Comparison of ENCODE assay signal across 8 cellular contexts in the genomic region with DNA sequence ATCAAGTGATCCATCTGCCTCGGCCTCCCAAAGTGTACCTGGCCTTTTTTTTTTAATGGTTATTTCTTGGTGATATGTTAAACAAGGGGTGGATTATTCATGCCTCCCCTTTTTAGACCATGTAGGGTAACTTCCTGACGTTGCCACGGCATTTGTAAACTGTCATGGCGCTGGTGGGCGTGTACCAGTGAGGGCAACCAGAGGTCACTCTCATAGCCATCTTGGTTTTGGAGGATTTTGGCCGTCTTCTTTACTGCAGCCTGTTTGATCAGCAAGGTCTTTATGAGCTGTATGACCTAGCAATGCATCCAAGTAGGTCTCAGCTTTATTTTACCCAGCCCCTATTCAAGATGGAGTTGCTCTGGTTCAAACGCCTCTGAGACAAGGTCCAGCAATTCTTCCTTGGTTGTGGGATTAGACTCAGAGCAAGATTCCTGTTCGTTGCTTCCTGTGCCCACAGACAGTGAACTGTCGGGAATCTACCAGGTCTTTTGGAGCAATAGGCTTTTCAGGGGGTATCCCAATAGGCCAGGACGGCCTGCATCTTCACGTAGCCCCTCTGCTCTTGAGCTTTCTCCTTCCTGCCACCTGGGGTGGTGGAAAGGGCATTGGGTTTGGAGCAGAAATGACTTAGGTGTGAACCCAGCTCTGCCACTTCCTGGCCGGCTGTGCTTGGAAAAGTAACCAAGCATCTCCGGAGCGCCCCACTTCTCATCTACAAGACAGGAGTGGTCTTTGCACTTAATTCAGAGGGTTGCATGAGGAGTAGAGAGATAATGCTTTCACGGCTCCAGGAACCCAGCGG. TPM values are rescaled to one million over a fixed set of nuclear protein-coding genes. Genes with fewer than 3 reads are reported as not detected.
DNase-seq lines count a peak whose midpoint lies in the region; ATAC-seq and TF ChIP-seq lines count a peak whose summit lies in the region.

No MANE protein-coding gene starts in this region.

- H3K4me3 Mint-ChIP-seq in neural progenitor cell: peak overlapping the region; percentile 95

- ATAC-seq in GM21515 (IDR thresholded peaks at IDR 0.05; ENCODE audit: unreplicated experiment) (no peak), GM18867 (IDR thresholded peaks at IDR 0.05; ENCODE audit: unreplicated experiment) (no peak), GM21528 (IDR thresholded peaks at IDR 0.05; ENCODE audit: low FRiP score, unreplicated experiment) (no peak)

- H3K4me3 ChIP-seq in BLaER1 treated with 17β-estradiol and CSF1 and Interleukin-3, amounts not matched to agents 10 nM and 100 nM: peak overlapping the region; percentile 74 to 91 (median 85); a peak in 19 of 20 replicates
- H3K4me3 ChIP-seq in MG63: peak overlapping the region; percentile 91
- H3K4me3 ChIP-seq in duodenal mucosa (ENCODE audit: low read depth in 1 of 2, low read length in 2 of 2): peak overlapping the region; percentile 69 to 81
- H3K4me3 ChIP-seq in neural progenitor cell: peak overlapping the region; percentile 73

- peak overlapping the region; percentile 96 for H3K27ac Mint-ChIP-seq in neural progenitor cell

- H3F3A ChIP-seq in neural progenitor cell (ENCODE audit: low read depth): peaks cover 7% of the 10 kb centered on the region

- H3K9me3 Mint-ChIP-seq in neural progenitor cell: no peaks in the 10 kb centered on the region

- H3K36me3 ChIP-seq in BLaER1 treated with 17β-estradiol and CSF1 and Interleukin-3, amounts not matched to agents 10 nM and 100 nM: peaks cover 30 to 35% (median 33%) of the 10 kb centered on the region in 11 experiments
- H3K36me3 ChIP-seq in MG63 (peaks cover 41% of the 10 kb centered on the region), duodenal mucosa (ENCODE audit: control insufficient read depth in 1 of 2, insufficient read depth in 2 of 2, low read length in 2 of 2) (peaks cover 7 to 19% of the 10 kb centered on the region in 2 donors), neural progenitor cell (no peaks in the 10 kb centered on the region)

- DNase-seq in MG63 (no peak), neural progenitor cell (ENCODE audit: low spot score) (no peak), HPDE6-E6E7 (ENCODE audit: extremely low spot score) (no peak)

- peaks cover 23% of the 10 kb centered on the region for H3K4me1 Mint-ChIP-seq in neural progenitor cell

- no peaks in the 10 kb centered on the region for H3K27me3 ChIP-seq in BLaER1 treated with 17β-estradiol and CSF1 and Interleukin-3, amounts not matched to agents 10 nM and 100 nM
- H3K27me3 ChIP-seq in MG63 (no peaks in the 10 kb centered on the region), duodenal mucosa (ENCODE audit: control insufficient read depth in 1 of 2, insufficient read depth in 2 of 2, low read length in 2 of 2) (no peaks in the 10 kb centered on the region), neural progenitor cell (no peaks in the 10 kb centered on the region)

- peaks cover 0 to 24% (median 0%) of the 10 kb centered on the region in 11 experiments; a peak in 5 of 22 replicates for H4K20me1 ChIP-seq in BLaER1 treated with 17β-estradiol and CSF1 and Interleukin-3, amounts not matched to agents 10 nM and 100 nM
- H4K20me1 ChIP-seq in neural progenitor cell (ENCODE audit: low read depth): no peaks in the 10 kb centered on the region

- peaks cover 34% of the 10 kb centered on the region for H3K79me2 ChIP-seq in neural progenitor cell (ENCODE audit: low read depth)

- H3K9me3 ChIP-seq in BLaER1 treated with 17β-estradiol and CSF1 and Interleukin-3, amounts not matched to agents 10 nM and 100 nM (replicated peaks in 1 of 11): peaks cover 0 to 5% (median 0%) of the 10 kb centered on the region in 11 experiments; a peak in 5 of 22 replicates
- H3K9me3 ChIP-seq in MG63 (no peaks in the 10 kb centered on the region), duodenal mucosa (ENCODE audit: control insufficient read depth in 1 of 2, low read length in 2 of 2) (no peaks in the 10 kb centered on the region), neural progenitor cell (ENCODE audit: low read depth) (no peaks in the 10 kb centered on the region)

- no peak for TF ChIP-seq CTCF in neural progenitor cell (IDR thresholded peaks at IDR 0.05)

- peak overlapping the region; percentile 55 for H2AFZ ChIP-seq in neural progenitor cell (replicated peaks)

- peaks cover 71 to 97% (median 87%) of the 10 kb centered on the region in 10 experiments for H3K4me1 ChIP-seq in BLaER1 treated with 17β-estradiol and CSF1 and Interleukin-3, amounts not matched to agents 10 nM and 100 nM
- H3K4me1 ChIP-seq in duodenal mucosa (ENCODE audit: control insufficient read depth in 1 of 2, insufficient read depth in 2 of 2, low read length in 2 of 2) (peaks cover 6 to 38% of the 10 kb centered on the region in 2 donors), neural progenitor cell (no peaks in the 10 kb centered on the region)

- peak overlapping the region; percentile 87 to 98 (median 94) for H3K9ac ChIP-seq in BLaER1 treated with 17β-estradiol and CSF1 and Interleukin-3, amounts not matched to agents 10 nM and 100 nM
- peak overlapping the region; percentile 61 to 93 for H3K9ac ChIP-seq in duodenal mucosa (ENCODE audit: low read depth in 1 of 2, low read length in 2 of 2)
- no peak overlapping the region for H3K9ac ChIP-seq in neural progenitor cell

- H3K4me2 ChIP-seq in BLaER1 treated with 17β-estradiol and CSF1 and Interleukin-3, amounts not matched to agents 10 nM and 100 nM: peak overlapping the region; percentile 89 to 99 (median 94)
- H3K4me2 ChIP-seq in neural progenitor cell: peak overlapping the region; percentile 89

- H3K36me3 Mint-ChIP-seq in neural progenitor cell: peaks cover 8% of the 10 kb centered on the region

- H3K27me3 Mint-ChIP-seq in neural progenitor cell (ENCODE audit: insufficient read depth, low read depth): peaks cover 3% of the 10 kb centered on the region

- peak overlapping the region; percentile 86 to 99 (median 94) for H3K27ac ChIP-seq in BLaER1 treated with 17β-estradiol and CSF1 and Interleukin-3, amounts not matched to agents 10 nM and 100 nM
- H3K27ac ChIP-seq in duodenal mucosa (ENCODE audit: low read depth, low read length) (no peak overlapping the region), neural progenitor cell (no peak overlapping the region)

RNA-seq across cellular contexts. Expression of gene SEC14L1, which starts 52.9 kb away (rescaled TPM):
- total RNA-seq in MG63 (2014; rRNA removed; shearing (Covaris generic); ENCODE audit: low replicate concordance): 16.2 and 41.7 TPM in 2 replicates
- total RNA-seq in neural progenitor cell (ENCODE audit: low replicate concordance): 60.6 and 75.0 TPM in 2 replicates

Comparison
In these comparisons a context has a peak if more than half of its experiments do, and no peak if none do; other contexts are left out.
1. H3K27ac ChIP-seq: peak in BLaER1 treated with 17β-estradiol and CSF1 and Interleukin-3, amounts not matched to agents 10 nM and 100 nM (11 of 11); none in duodenal mucosa (single experiment) and neural progenitor cell (single experiment).
2. Peak in every context shown above with its lines, with median percentiles within 50 percentile points of each other: H3K4me3 ChIP-seq.